In the genomic region with DNA sequence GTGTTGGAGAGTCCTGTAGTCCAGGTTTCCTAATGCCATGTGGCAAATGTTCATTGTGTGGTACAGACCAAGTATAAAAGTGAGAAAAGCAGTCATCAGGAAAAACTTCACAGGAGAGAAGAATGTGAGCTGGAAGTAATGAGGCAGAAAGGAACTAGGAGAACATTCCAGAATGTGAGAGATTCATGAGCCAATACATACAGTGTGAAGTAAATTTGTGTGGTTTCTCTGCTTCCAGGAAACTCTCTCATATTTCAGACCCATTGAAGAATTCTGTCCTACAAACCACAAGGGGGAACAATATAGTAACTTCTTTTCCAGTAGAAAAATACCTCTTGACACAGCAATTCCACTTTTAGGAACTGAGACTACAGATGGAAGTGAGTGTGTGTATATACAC, we compare ENCODE assay signal across 18 cellular contexts.
A peak's percentile ranks its signal among the peaks of the same experiment; 100 is the strongest.
DNase-seq lines count a peak whose midpoint lies in the region; ATAC-seq, FAIRE-seq and TF ChIP-seq lines count a peak whose summit lies in the region.
"Had no signal": no experiment of that assay in that cellular context is flagged by ENCODE, and none has a peak within 500 bp of the region (broad histone marks: within the 10 kb centered on the region; RNA-seq: fewer than 3 reads in every experiment).

No MANE protein-coding gene starts in this region.

- ATAC-seq in right lobe of liver (peak in 2 of 4 donors; percentile 27 to 46), HepG2 (no peak)

- H3K27me3 ChIP-seq in right lobe of liver = no peaks in the 10 kb centered on the region
- H3K27me3 ChIP-seq in HepG2 (ENCODE audit: control insufficient read depth in 1 of 2, insufficient read depth in 2 of 2, low read length in 2 of 2) = no peaks in the 10 kb centered on the region; a peak in 1 of 5 replicates
- H3K27me3 ChIP-seq: colonic mucosa had no signal

- in situ Hi-C loops in HepG2 (cut with HindIII; ENCODE audit: extremely low pct_ligation_motif_present, low pct_unique_long_range_greater_than_20kb) = no loop called here

- TF ChIP-seq EP300 in HepG2 (IDR thresholded peaks at IDR 0.05; ENCODE audit: low read depth in 2 of 2, low read length in 2 of 2) (no peak), HepG2 (CRISPR knock-in tag; IDR thresholded peaks at IDR 0.05; ENCODE audit: borderline replicate concordance) (no peak)

- no peaks in the 10 kb centered on the region for H4K20me1 ChIP-seq in HepG2 (ENCODE audit: insufficient read depth, low read length)

- CTCF ChIA-PET in HepG2 (lab: Yijun Ruan, JAX; ENCODE audit: low intra/inter-chr PET ratio, low total read pairs) = no interaction called here

- intact Hi-C loops in right lobe of liver (cut with DNase I) = no loop called here
- intact Hi-C loops in HepG2 (cut with micrococcal nuclease; ENCODE audit: unreplicated experiment) = no loop called here

- POLR2A ChIA-PET in HepG2 (lab: Yijun Ruan, JAX) = no interaction called here

- no peaks in the 10 kb centered on the region for H3K9me3 ChIP-seq in right lobe of liver
- no peaks in the 10 kb centered on the region for H3K9me3 ChIP-seq in HepG2 (ENCODE audit: low read length)
- H3K9me3 ChIP-seq: colonic mucosa had no signal

- TF ChIP-seq POLR2A in right lobe of liver (IDR thresholded peaks at IDR 0.05) = no peak
- TF ChIP-seq POLR2A in HepG2 (IDR thresholded peaks at IDR 0.05; ENCODE audit: insufficient read depth in 1 of 2, low read depth in 2 of 2, low read length in 2 of 2) = no peak

- no peak overlapping the region for H3K4me3 ChIP-seq in right lobe of liver
- H3K4me3 ChIP-seq in HepG2 (replicated peaks in 1 of 3; ENCODE audit: insufficient read depth in 1 of 3, low read depth in 2 of 3, low read length in 3 of 3) = no peak overlapping the region
- H3K4me3 ChIP-seq: colonic mucosa had no signal

- no TSS peak for BruUV-seq in HepG2 (replicated peaks; lab: Mats Ljungman, UMichigan)

- no peak overlapping the region for H3K4me2 ChIP-seq in HepG2 (ENCODE audit: low read depth, low read length)

- no peaks in the 10 kb centered on the region for H3K36me3 ChIP-seq in right lobe of liver
- H3K36me3 ChIP-seq in HepG2 (replicated peaks in 1 of 2; ENCODE audit: control insufficient read depth in 1 of 2, insufficient read depth in 2 of 2, low read length in 2 of 2) = no peaks in the 10 kb centered on the region
- H3K36me3 ChIP-seq: colonic mucosa had no signal

- DNase-seq in right lobe of liver (no peak), HepG2 (ENCODE audit: low spot score) (no peak), amniotic epithelial cell (ENCODE audit: low read depth) (peak; percentile 55), iris pigment epithelial cell (ENCODE audit: low read depth) (peak; percentile 83), urothelium cell line (ENCODE audit: low spot score) (peak; percentile 11), NCI-H2029 (lab: John Stamatoyannopoulos, UW) (no peak), NCI-H2081 (lab: John Stamatoyannopoulos, UW) (no peak), activated gamma-delta T cell (lab: John Stamatoyannopoulos, UW) (no peak)
- DNase-seq: activated CD4-positive, alpha-beta memory T cell treated with anti-CD3 and anti-CD28 coated beads, Interleukin-2, amount 10 ng/mL, durations not matched to agents 7 days and 5 days; activated naive CD4-positive, alpha-beta T cell treated with Interleukin-2 at 50 U/mL for 16 hours; AML-193; colonic mucosa; KG1; NCI-H345; T1000 had no signal

- no peak overlapping the region for H3K9ac ChIP-seq in HepG2 (ENCODE audit: insufficient read depth, low read depth, low read length)

- no peaks in the 10 kb centered on the region for H3K79me2 ChIP-seq in HepG2 (ENCODE audit: insufficient read depth, low read length)

- peak in 3 of 4 donors; percentile 13 to 24 (median 23) for TF ChIP-seq CTCF in right lobe of liver (IDR thresholded peaks at IDR 0.05)
- no peak for TF ChIP-seq CTCF in HepG2 (CRISPR knock-in tag; IDR thresholded peaks at IDR 0.05)

- TF ChIP-seq RAD21 in HepG2 (CRISPR knock-in tag; IDR thresholded peaks at IDR 0.05) = no peak

- FAIRE-seq in HepG2 (lab: Jason Lieb, UNC) (no peak), urothelium cell line (lab: Jason Lieb, UNC) (no peak)
- FAIRE-seq: GM18507, keratinocyte, RCC 7860 had no signal

- H3K27ac ChIP-seq in right lobe of liver (no peak overlapping the region), HepG2 (ENCODE audit: extremely low read length, insufficient read depth, low read length) (no peak overlapping the region)
- H3K27ac ChIP-seq: colonic mucosa had no signal

- no peak overlapping the region for H2AFZ ChIP-seq in HepG2 (ENCODE audit: low read length)

- H3K4me1 ChIP-seq in right lobe of liver (peaks cover 0 to 12% (median 4%) of the 10 kb centered on the region in 4 donors), HepG2 (ENCODE audit: insufficient read depth, low read length) (no peaks in the 10 kb centered on the region)
- H3K4me1 ChIP-seq: colonic mucosa had no signal

TF ChIP-seq in HepG2, 621 proteins besides CTCF, POLR2A, EP300 and RAD21:
- TF ChIP-seq ZFX (CRISPR knock-in tag; IDR thresholded peaks at IDR 0.05; ENCODE audit: low read depth) = no peak
- no peak for TF ChIP-seq ZFP82 (CRISPR knock-in tag; IDR thresholded peaks at IDR 0.05; ENCODE audit: borderline replicate concordance)
- TF ChIP-seq CENPT (CRISPR knock-in tag; IDR thresholded peaks at IDR 0.05; ENCODE audit: low read depth) = no peak
TF ChIP-seq in HepG2: peak in this region for 0.

Comparison
In these comparisons a context has a peak if more than half of its experiments do, and no peak if none do; other contexts are left out.
1. DNase-seq: peak in amniotic epithelial cell (single experiment), iris pigment epithelial cell (single experiment) and urothelium cell line (single experiment); none in right lobe of liver (0 of 3), HepG2 (single experiment), NCI-H2029 (single experiment), NCI-H2081 (0 of 2) and activated gamma-delta T cell (single experiment).